20 cellular contexts compared by ENCODE assay signal in the genomic region with DNA sequence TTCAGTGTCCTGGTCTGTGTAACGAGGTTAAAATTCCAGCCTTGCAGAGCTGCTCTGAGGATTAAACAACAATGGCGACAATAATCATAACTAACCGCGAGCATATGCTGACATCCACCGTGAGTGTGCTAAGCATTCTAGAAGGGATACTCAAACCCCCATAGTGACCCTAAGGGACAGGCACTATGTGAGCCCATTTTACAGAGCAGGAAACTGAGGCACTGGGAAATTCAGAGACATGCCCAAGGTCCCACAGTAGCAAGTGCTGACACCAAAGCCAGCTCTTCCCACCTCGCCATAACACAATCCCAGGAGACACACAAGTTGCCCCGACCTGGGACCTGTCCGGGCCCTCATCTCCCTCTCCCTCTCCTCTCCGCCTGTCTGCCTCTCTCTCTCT. TPM values are rescaled to one million over a fixed set of nuclear protein-coding genes. Genes with fewer than 3 reads are reported as not detected.
A peak's percentile ranks its signal among the peaks of the same experiment; 100 is the strongest.
DNase-seq lines count a peak whose midpoint lies in the region; ATAC-seq, FAIRE-seq and TF ChIP-seq lines count a peak whose summit lies in the region.
"Had no signal": no experiment of that assay in that cellular context is flagged by ENCODE, and none has a peak within 500 bp of the region (broad histone marks: within the 10 kb centered on the region; RNA-seq: fewer than 3 reads in every experiment).

No MANE protein-coding gene starts in this region.

- H3K9ac ChIP-seq in kidney (ENCODE audit: low read length in 2 of 2) (peak overlapping the region in 1 of 2 donors; percentile 55), trophoblast cell (ENCODE audit: low read length) (no peak overlapping the region)

- H3K36me3 ChIP-seq in Caco-2 (ENCODE audit: control insufficient read depth, insufficient read depth, low read length) (peaks cover 2% of the 10 kb centered on the region), kidney (ENCODE audit: control insufficient read depth in 1 of 2, insufficient read depth in 2 of 2, low read length in 2 of 2) (peaks cover 9 to 34% of the 10 kb centered on the region in 2 donors), trophoblast cell (ENCODE audit: control insufficient read depth in 1 of 2, insufficient read depth in 2 of 2, low read length in 2 of 2) (peaks cover 7 to 8% of the 10 kb centered on the region in 2 experiments), ascending aorta (no peaks in the 10 kb centered on the region)
- H3K36me3 ChIP-seq: HAP-1, neutrophil had no signal

- no peak overlapping the region for H3K4ac ChIP-seq in trophoblast cell (ENCODE audit: low read depth, low read length)

- FAIRE-seq in kidney (lab: Jason Lieb, UNC) = no peak
- FAIRE-seq: GM18507, islet of Langerhans had no signal

- TF ChIP-seq CTCF in Caco-2 (IDR thresholded peaks at IDR 0.05; ENCODE audit: insufficient read depth in 1 of 2, low read depth in 1 of 2, low read length in 1 of 2, severe bottlenecking in 1 of 2, unreplicated experiment in 1 of 2) = no peak
- no peak for TF ChIP-seq CTCF in VCaP (conservative IDR thresholded peaks at IDR 0.05)
- no peak for TF ChIP-seq CTCF in kidney (IDR thresholded peaks at IDR 0.05; ENCODE audit: borderline replicate concordance, extremely low read depth, insufficient read depth)
- no peak for TF ChIP-seq CTCF in ascending aorta (IDR thresholded peaks at IDR 0.05)

- H3K23ac ChIP-seq in trophoblast cell (ENCODE audit: low read length) = no peak overlapping the region

- peaks cover 9% of the 10 kb centered on the region for H3K79me1 ChIP-seq in trophoblast cell (ENCODE audit: low read length)

- H3K4me3 ChIP-seq in Caco-2 (ENCODE audit: low read depth, low read length) (no peak overlapping the region), kidney (ENCODE audit: low read length in 2 of 2) (no peak overlapping the region), trophoblast cell (ENCODE audit: low read depth, low read length) (no peak overlapping the region), ascending aorta (no peak overlapping the region)
- H3K4me3 ChIP-seq: esophagus muscularis mucosa, HAP-1 had no signal

- no peak overlapping the region for H3K14ac ChIP-seq in trophoblast cell (ENCODE audit: low read length)

- no peak overlapping the region for H2BK120ac ChIP-seq in trophoblast cell (ENCODE audit: insufficient read depth, low read length, poor library complexity)

- H4K12ac ChIP-seq in trophoblast cell (ENCODE audit: low read depth, low read length) = no peak overlapping the region

- no CpG with 5 or more reads among the region's 9 CpGs for WGBS in trophoblast cell (ENCODE audit: extremely low coverage, insufficient coverage, insufficient read length)

- no peak overlapping the region for H2AFZ ChIP-seq in trophoblast cell (ENCODE audit: insufficient read depth, low read length, poor library complexity)

- no peak for DNase-seq in Caco-2
- DNase-seq in kidney = no peak
- no peak for DNase-seq in trophoblast cell
- no peak for DNase-seq in NCI-H1930 (lab: John Stamatoyannopoulos, UW)
- no peak for DNase-seq in activated CD4-positive, alpha-beta memory T cell treated with anti-CD3 and anti-CD28 coated beads for 36 hours
- DNase-seq in ascending aorta (ENCODE audit: low spot score in 2 of 2) = no peak
- DNase-seq: activated CD8-positive, alpha-beta T cell treated with anti-CD3 and anti-CD28 coated beads for 36 hours; activated T-cell treated with anti-CD3 and anti-CD28 coated beads, Interleukin-2, amount 50 U/mL, for 4 hours; midbrain; NCI-H1694 treated with DMSO at 0.1 percent for 48 hours; stimulated activated naive B cell treated with anti-CD40 and anti-IgM and Interleukin-4, amounts not matched to agents 10 μg/mL and 1 μg/mL and 100 μg/mL, for 72 hours; T-helper 1 cell had no signal

- H3K4me3 Mint-ChIP-seq in Caco-2 (ENCODE audit: unreplicated experiment) = peak overlapping the region; percentile 80
- H3K4me3 Mint-ChIP-seq in activated CD4-positive, alpha-beta memory T cell treated with anti-CD3 and anti-CD28 coated beads for 36 hours = no peak overlapping the region
- H3K4me3 Mint-ChIP-seq: activated CD8-positive, alpha-beta T cell treated with anti-CD3 and anti-CD28 coated beads for 36 hours; activated T-cell treated with anti-CD3 and anti-CD28 coated beads, Interleukin-2, amount 50 U/mL, for 4 hours; stimulated activated naive B cell treated with anti-CD40 and anti-IgM and Interleukin-4, amounts not matched to agents 10 μg/mL and 1 μg/mL and 100 μg/mL, for 72 hours had no signal

- H3K4me1 Mint-ChIP-seq in Caco-2 (ENCODE audit: low read depth, unreplicated experiment) = peaks cover 46% of the 10 kb centered on the region
- H3K4me1 Mint-ChIP-seq in activated CD4-positive, alpha-beta memory T cell treated with anti-CD3 and anti-CD28 coated beads for 36 hours (ENCODE audit: low read depth) = peaks cover 7% of the 10 kb centered on the region

- no TSS peak for BruUV-seq in Caco-2 (replicated peaks; lab: Mats Ljungman, UMichigan)

- peak overlapping the region; percentile 92 for H3K27ac ChIP-seq in VCaP
- H3K27ac ChIP-seq in kidney (ENCODE audit: low read depth in 2 of 2, low read length in 2 of 2) = peak overlapping the region; percentile 76 to 92
- H3K27ac ChIP-seq in trophoblast cell (ENCODE audit: low read depth, low read length) = no peak overlapping the region
- H3K27ac ChIP-seq in ascending aorta = no peak overlapping the region
- H3K27ac ChIP-seq: neutrophil had no signal

- H3K27me3 ChIP-seq in Caco-2 (replicated peaks; ENCODE audit: control insufficient read depth, insufficient read depth, low read length) = no peaks in the 10 kb centered on the region
- H3K27me3 ChIP-seq in trophoblast cell (ENCODE audit: insufficient read depth, low read length) = no peaks in the 10 kb centered on the region
- no peaks in the 10 kb centered on the region for H3K27me3 ChIP-seq in ascending aorta

- H3K9me3 ChIP-seq in Caco-2 (no peaks in the 10 kb centered on the region), kidney (ENCODE audit: control insufficient read depth in 1 of 2, low read length in 2 of 2) (no peaks in the 10 kb centered on the region), trophoblast cell (ENCODE audit: insufficient read depth, low read depth, low read length) (peaks cover 5% of the 10 kb centered on the region), ascending aorta (no peaks in the 10 kb centered on the region)
- H3K9me3 ChIP-seq: esophagus muscularis mucosa, HAP-1, neutrophil had no signal

- CTCF ChIA-PET in Caco-2 (lab: Charles Lee) = no interaction called here
- CTCF ChIA-PET in activated CD4-positive, alpha-beta memory T cell treated with anti-CD3 and anti-CD28 coated beads for 36 hours (lab: Charles Lee) = interaction anchor here (0.7 kb wide), 1 partner anchor 183 kb away, joined by 3 read pairs; no protein-coding TSS in a partner anchor

- no peak overlapping the region for H4K91ac ChIP-seq in trophoblast cell (ENCODE audit: low read depth, low read length)

- H4K8ac ChIP-seq in trophoblast cell (ENCODE audit: low read depth, low read length) = no peak overlapping the region

- no peaks in the 10 kb centered on the region for H3K79me2 ChIP-seq in trophoblast cell (ENCODE audit: control insufficient read depth, insufficient read depth, low read length, poor library complexity)

- intact Hi-C loops in Caco-2 (cut with micrococcal nuclease; ENCODE audit: unreplicated experiment) = loop anchor here (5.0 kb wide), 1 partner anchor 178 kb away; no protein-coding TSS in a partner anchor
- intact Hi-C loops in kidney (cut with DNase I) = no loop called here
- intact Hi-C loops in activated CD4-positive, alpha-beta memory T cell treated with anti-CD3 and anti-CD28 coated beads for 36 hours (cut with micrococcal nuclease) = no loop called here
- intact Hi-C loops in ascending aorta (cut with DNase I) = no loop called here

- peak overlapping the region; percentile 48 for H2BK12ac ChIP-seq in trophoblast cell (ENCODE audit: low read length)

- H3K4me2 ChIP-seq in trophoblast cell (ENCODE audit: low read length) = no peak overlapping the region

- H3K18ac ChIP-seq in trophoblast cell (ENCODE audit: low read length) = no peak overlapping the region

- no peaks in the 10 kb centered on the region for H3K9me3 Mint-ChIP-seq in Caco-2 (ENCODE audit: unreplicated experiment)
- H3K9me3 Mint-ChIP-seq in activated CD4-positive, alpha-beta memory T cell treated with anti-CD3 and anti-CD28 coated beads for 36 hours = no peaks in the 10 kb centered on the region
- H3K9me3 Mint-ChIP-seq: activated CD8-positive, alpha-beta T cell treated with anti-CD3 and anti-CD28 coated beads for 36 hours; activated naive CD4-positive, alpha-beta T cell treated with anti-CD3 and anti-CD28 coated beads, Interleukin-2, amount 50 U/mL, for 72 hours; activated T-cell treated with anti-CD3 and anti-CD28 coated beads, Interleukin-2, amount 50 U/mL, for 4 hours; stimulated activated naive B cell treated with anti-CD40 and anti-IgM and Interleukin-4, amounts not matched to agents 10 μg/mL and 1 μg/mL and 100 μg/mL, for 72 hours had no signal

- H3K4me1 ChIP-seq in Caco-2 (peaks cover 45% of the 10 kb centered on the region), kidney (ENCODE audit: control insufficient read depth in 1 of 2, insufficient read depth in 1 of 2, low read depth in 1 of 2, low read length in 2 of 2) (peaks cover 34 to 52% of the 10 kb centered on the region in 2 donors), trophoblast cell (ENCODE audit: control insufficient read depth in 1 of 2, insufficient read depth in 2 of 2, low read length in 2 of 2) (peaks cover 27% of the 10 kb centered on the region in 2 experiments), ascending aorta (peaks cover 9 to 12% of the 10 kb centered on the region in 2 donors)
- H3K4me1 ChIP-seq: HAP-1 had no signal

- peak overlapping the region; percentile 99 for H3K27ac Mint-ChIP-seq in Caco-2 (ENCODE audit: unreplicated experiment)
- no peak overlapping the region for H3K27ac Mint-ChIP-seq in activated CD4-positive, alpha-beta memory T cell treated with anti-CD3 and anti-CD28 coated beads for 36 hours
- H3K27ac Mint-ChIP-seq: activated CD8-positive, alpha-beta T cell treated with anti-CD3 and anti-CD28 coated beads for 36 hours; activated naive CD4-positive, alpha-beta T cell treated with anti-CD3 and anti-CD28 coated beads, Interleukin-2, amount 50 U/mL, for 72 hours; stimulated activated naive B cell treated with anti-CD40 and anti-IgM and Interleukin-4, amounts not matched to agents 10 μg/mL and 1 μg/mL and 100 μg/mL, for 72 hours had no signal

- H2BK5ac ChIP-seq in trophoblast cell (ENCODE audit: low read depth, low read length, poor library complexity) = no peak overlapping the region

- no peak overlapping the region for H2AK5ac ChIP-seq in trophoblast cell (ENCODE audit: low read length)

- no peaks in the 10 kb centered on the region for H3K27me3 Mint-ChIP-seq in Caco-2 (ENCODE audit: insufficient read depth, unreplicated experiment)
- peaks cover 3% of the 10 kb centered on the region for H3K27me3 Mint-ChIP-seq in activated CD4-positive, alpha-beta memory T cell treated with anti-CD3 and anti-CD28 coated beads for 36 hours
- H3K27me3 Mint-ChIP-seq: activated CD8-positive, alpha-beta T cell treated with anti-CD3 and anti-CD28 coated beads for 36 hours had no signal

- no peak for ATAC-seq in GM21576 (IDR thresholded peaks at IDR 0.05; ENCODE audit: unreplicated experiment)
- ATAC-seq: activated CD8-positive, alpha-beta T cell treated with anti-CD3 and anti-CD28 coated beads for 36 hours; activated naive CD4-positive, alpha-beta T cell treated with anti-CD3 and anti-CD28 coated beads, Interleukin-2, amount 50 U/mL, for 72 hours; activated T-cell treated with anti-CD3 and anti-CD28 coated beads, Interleukin-2, amount 50 U/mL, for 4 hours; stimulated activated naive B cell treated with anti-CD40 and anti-IgM and Interleukin-4, amounts not matched to agents 10 μg/mL and 1 μg/mL and 100 μg/mL, for 72 hours had no signal

- POLR2A ChIA-PET in Caco-2 (lab: Charles Lee) = no interaction called here
- POLR2A ChIA-PET in activated CD4-positive, alpha-beta memory T cell treated with anti-CD3 and anti-CD28 coated beads for 36 hours (lab: Charles Lee) = no interaction called here

- H3K36me3 Mint-ChIP-seq in Caco-2 (ENCODE audit: insufficient read depth, unreplicated experiment) = peaks cover 43% of the 10 kb centered on the region
- no peaks in the 10 kb centered on the region for H3K36me3 Mint-ChIP-seq in activated CD4-positive, alpha-beta memory T cell treated with anti-CD3 and anti-CD28 coated beads for 36 hours
- H3K36me3 Mint-ChIP-seq: activated naive CD4-positive, alpha-beta T cell treated with anti-CD3 and anti-CD28 coated beads, Interleukin-2, amount 50 U/mL, for 72 hours; stimulated activated naive B cell treated with anti-CD40 and anti-IgM and Interleukin-4, amounts not matched to agents 10 μg/mL and 1 μg/mL and 100 μg/mL, for 72 hours had no signal

RNA-seq across cellular contexts. Expression of a gene that starts 14.6 kb away (rescaled TPM):
- total RNA-seq in Caco-2 (2022) (3.6 TPM in 2 replicates), kidney (31.1 TPM), ascending aorta (101 TPM)
- 9.1 TPM for polyA plus RNA-seq in kidney (ENCODE audit: insufficient read depth, low read depth, low replicate concordance)
- polyA plus RNA-seq in trophoblast cell (2013) = 0.08 and 0.36 TPM in 2 replicates
- 100 to 1,000 TPM; 101 to 106 TPM for total RNA-seq in activated CD4-positive, alpha-beta memory T cell treated with anti-CD3 and anti-CD28 coated beads for 36 hours

RNA-seq across cellular contexts. Expression of a gene that starts 18.5 kb away (rescaled TPM):
- total RNA-seq in Caco-2 (2022) = 26.5 and 31.7 TPM in 2 replicates
- total RNA-seq in kidney = 42.3 TPM
- 32.4 TPM for polyA plus RNA-seq in kidney (ENCODE audit: insufficient read depth, low read depth, low replicate concordance)
- 4.7 and 4.9 TPM in 2 replicates for polyA plus RNA-seq in trophoblast cell (2013)
- under 1 TPM in 1 of 2 experiments, not detected in 1; 0.12 TPM for total RNA-seq in activated CD4-positive, alpha-beta memory T cell treated with anti-CD3 and anti-CD28 coated beads for 36 hours
- 21.0 TPM for total RNA-seq in ascending aorta

RNA-seq across cellular contexts. Expression of a gene that starts 59.5 kb away (rescaled TPM):
- total RNA-seq in Caco-2 (2022) = 75.0 and 76.1 TPM in 2 replicates
- 68.5 TPM for total RNA-seq in kidney
- 29.5 TPM for polyA plus RNA-seq in kidney (ENCODE audit: insufficient read depth, low read depth, low replicate concordance)
- 191 and 202 TPM in 2 replicates for polyA plus RNA-seq in trophoblast cell (2013)
- 1 to 10 TPM; 1.4 to 1.9 TPM for total RNA-seq in activated CD4-positive, alpha-beta memory T cell treated with anti-CD3 and anti-CD28 coated beads for 36 hours
- 100 TPM for total RNA-seq in ascending aorta

Comparison
In these comparisons a context has a peak if more than half of its experiments do, and no peak if none do; other contexts are left out.
1. H3K27ac ChIP-seq: peak in VCaP (single experiment) and kidney (2 of 2); none in trophoblast cell (single experiment) and ascending aorta (0 of 2).
2. RNA of a gene that starts 18.5 kb away (total RNA-seq): 42.3 TPM in kidney (single experiment), 26.5 to 31.7 TPM in Caco-2 and 21.0 TPM in ascending aorta (single experiment); 0.12 TPM in activated CD4-positive, alpha-beta memory T cell treated with anti-CD3 and anti-CD28 coated beads for 36 hours; every median in the first group is over 10 times any median in the second.
3. RNA of a gene that starts 59.5 kb away (total RNA-seq): 100 TPM in ascending aorta (single experiment), 75.0 to 76.1 TPM in Caco-2 and 68.5 TPM in kidney (single experiment); 1.4 to 1.9 TPM in activated CD4-positive, alpha-beta memory T cell treated with anti-CD3 and anti-CD28 coated beads for 36 hours; every median in the first group is over 10 times any median in the second.